In the genomic region with DNA sequence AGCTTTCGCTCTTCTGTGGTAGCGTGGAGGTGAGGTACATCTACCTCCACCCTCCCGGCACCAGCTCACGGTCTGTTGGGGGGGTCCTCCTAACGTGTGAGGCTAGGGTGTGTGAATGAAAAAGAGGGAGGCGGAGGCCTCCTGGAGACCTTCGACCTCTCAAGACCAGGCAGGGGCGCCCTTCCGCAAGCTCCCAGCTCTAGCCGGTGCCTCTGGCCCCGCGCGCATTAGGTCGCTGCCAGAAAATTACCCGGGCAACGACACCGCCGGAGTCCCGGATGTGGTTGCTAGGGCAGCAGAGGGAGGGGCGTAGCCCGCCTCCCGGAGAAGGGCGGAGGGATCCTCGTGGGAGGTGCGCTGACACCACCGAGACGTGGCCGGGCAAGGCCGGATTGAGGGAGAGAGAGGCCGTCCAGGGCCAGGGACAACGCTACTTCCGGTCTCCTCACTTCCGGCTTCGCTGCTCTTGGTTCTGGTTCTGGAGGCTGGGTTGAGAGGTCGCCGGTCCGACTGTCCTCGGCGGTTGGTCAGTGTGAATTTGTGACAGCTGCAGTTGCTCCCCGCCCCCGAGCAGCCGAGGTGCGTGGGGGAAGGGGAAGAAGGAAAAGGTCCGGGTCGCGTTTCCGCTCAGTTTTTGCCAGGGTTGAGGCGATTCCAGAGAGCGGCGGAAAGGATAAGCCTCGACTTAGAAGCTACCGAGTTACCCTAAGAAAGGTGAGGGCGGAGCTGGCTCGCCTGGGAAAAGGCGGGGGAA, we compare ENCODE assay signal across 8 cellular contexts. TPM values are rescaled to one million over a fixed set of nuclear protein-coding genes. Genes with fewer than 3 reads are reported as not detected.
DNase-seq lines count a peak whose midpoint lies in the region; ATAC-seq, FAIRE-seq and TF ChIP-seq lines count a peak whose summit lies in the region.

A gene with protein sequence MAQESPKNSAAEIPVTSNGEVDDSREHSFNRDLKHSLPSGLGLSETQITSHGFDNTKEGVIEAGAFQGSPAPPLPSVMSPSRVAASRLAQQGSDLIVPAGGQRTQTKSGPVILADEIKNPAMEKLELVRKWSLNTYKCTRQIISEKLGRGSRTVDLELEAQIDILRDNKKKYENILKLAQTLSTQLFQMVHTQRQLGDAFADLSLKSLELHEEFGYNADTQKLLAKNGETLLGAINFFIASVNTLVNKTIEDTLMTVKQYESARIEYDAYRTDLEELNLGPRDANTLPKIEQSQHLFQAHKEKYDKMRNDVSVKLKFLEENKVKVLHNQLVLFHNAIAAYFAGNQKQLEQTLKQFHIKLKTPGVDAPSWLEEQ (plus strand): TSS at position 442 of the 754 bp plus-strand sequence. CDS start 49,680 bp downstream, outside the sequence.
Gene TIGD4, minus strand, starts transcription at position 218 of the 754 bp plus-strand sequence. CDS start 8,726 bp downstream, outside the sequence.

- peak within 1 kb of the TSS; percentile 87 to 99 (median 97) for H3K27ac Mint-ChIP-seq in naive thymus-derived CD8-positive, alpha-beta T cell

- H3K4me3 ChIP-seq in Karpas-422 (ENCODE audit: low read length) (peak within 1 kb of the TSS; percentile 92), fibroblast of mammary gland (ENCODE audit: control insufficient read depth, low read depth, low read length) (peak within 1 kb of the TSS; percentile 84)

- no peaks in the 10 kb centered on the region for H3K27me3 ChIP-seq in Karpas-422 (ENCODE audit: low read length)

- H3K27ac ChIP-seq in Karpas-422 (ENCODE audit: low read length): peak within 1 kb of the TSS; percentile 42

- H3K9me2 ChIP-seq in Karpas-422 (replicated peaks; ENCODE audit: insufficient read depth, low read length): no peaks in the 10 kb centered on the region

- DNase-seq in Daoy (ENCODE audit: low read depth): peak; percentile 94
- DNase-seq in Karpas-422: peak; percentile 99
- DNase-seq in RCC 7860 (ENCODE audit: low spot score): peak; percentile 83
- DNase-seq in activated T-helper 1 cell treated with anti-CD3 and anti-CD28 coated beads, Interleukin-2, amount 50 U/mL, for 16 hours (ENCODE audit: low read depth in 1 of 2, low spot score in 1 of 2): peak; percentile 88 to 89
- DNase-seq in fibroblast of mammary gland (ENCODE audit: low read depth): peak; percentile 96
- DNase-seq in naive thymus-derived CD8-positive, alpha-beta T cell: peak; percentile 82 to 96 (median 93)
- peak; percentile 86 to 92 (median 90) for DNase-seq in stimulated activated naive CD4-positive, alpha-beta T cell (lab: John Stamatoyannopoulos, UW)

- H3K9ac ChIP-seq in Karpas-422 (ENCODE audit: low read length): peak within 1 kb of the TSS; percentile 87

- TF ChIP-seq CTCF in fibroblast of mammary gland (conservative IDR thresholded peaks at IDR 0.05; ENCODE audit: control insufficient read depth, insufficient read depth, low read depth, low read length): peak; percentile 3

- H3K4me1 ChIP-seq in Karpas-422 (ENCODE audit: low read length): peaks cover 52% of the 10 kb centered on the region

- no peaks in the 10 kb centered on the region for H3K9me3 Mint-ChIP-seq in naive thymus-derived CD8-positive, alpha-beta T cell

- H3K27me3 Mint-ChIP-seq in naive thymus-derived CD8-positive, alpha-beta T cell: peaks cover 0 to 12% (median 3%) of the 10 kb centered on the region in 5 donors

- no peaks in the 10 kb centered on the region for H3K36me3 Mint-ChIP-seq in naive thymus-derived CD8-positive, alpha-beta T cell

- peaks cover 54% of the 10 kb centered on the region for H3K79me2 ChIP-seq in Karpas-422 (ENCODE audit: low read length)

- POLR2A ChIA-PET in naive thymus-derived CD8-positive, alpha-beta T cell (lab: Charles Lee): interaction anchor here (0.8 to 2.6 kb wide), 8 partner anchors 8 to 1681 kb away, joined by 3 to 13 read pairs (median 4); partner anchors contain the start of genes FBXW7, GATB and TMEM154

- H4K20me1 ChIP-seq in Karpas-422 (ENCODE audit: insufficient read depth, low read depth, low read length): peaks cover 18% of the 10 kb centered on the region; the same call in 1 of the 2 replicates

- peak; percentile 92 for ATAC-seq in GM21825 (IDR thresholded peaks at IDR 0.05; ENCODE audit: unreplicated experiment)
- peak; percentile 83 to 85 for ATAC-seq in naive thymus-derived CD8-positive, alpha-beta T cell

- no peaks in the 10 kb centered on the region for H3K36me3 ChIP-seq in Karpas-422 (ENCODE audit: insufficient read depth, low read length)

- peak within 1 kb of the TSS; percentile 88 for H2AFZ ChIP-seq in Karpas-422 (ENCODE audit: low read length)

- H3K9me3 ChIP-seq in Karpas-422 (ENCODE audit: low read length): no peaks in the 10 kb centered on the region

- peak within 1 kb of the TSS; percentile 92 to 100 (median 99) for H3K4me3 Mint-ChIP-seq in naive thymus-derived CD8-positive, alpha-beta T cell

- FAIRE-seq in RCC 7860 (lab: Jason Lieb, UNC): peak; percentile 52

- H3K4me1 Mint-ChIP-seq in naive thymus-derived CD8-positive, alpha-beta T cell: peaks cover 18 to 56% (median 48%) of the 10 kb centered on the region in 4 donors

- peak within 1 kb of the TSS; percentile 85 for H3K4me2 ChIP-seq in Karpas-422 (ENCODE audit: low read depth, low read length, poor library complexity, severe bottlenecking)

RNA-seq across cellular contexts. Expression of the first gene that starts in this region (rescaled TPM):
- 20.7 and 27.5 TPM in 2 replicates for total RNA-seq in Daoy (2014; rRNA removed; shearing (Covaris generic))
- 81.7 and 90.2 TPM in 2 replicates for total RNA-seq in Karpas-422 (2014; rRNA removed; shearing (Covaris generic); ENCODE audit: low replicate concordance)
- 10 to 100 TPM; 11.3 to 14.5 TPM for total RNA-seq in naive thymus-derived CD8-positive, alpha-beta T cell
- polyA plus RNA-seq in naive thymus-derived CD8-positive, alpha-beta T cell: 10 to 100 TPM; 12.2 to 21.3 (median 17.9) TPM

RNA-seq across cellular contexts. Expression of gene TIGD4, which starts in this region (rescaled TPM):
- 0.11 TPM in 1 of 2 replicates, not detected in the other for total RNA-seq in Daoy (2014; rRNA removed; shearing (Covaris generic))
- total RNA-seq in Karpas-422 (2014; rRNA removed; shearing (Covaris generic); ENCODE audit: low replicate concordance): 3.1 TPM in 1 of 2 replicates, not detected in the other
- under 1 TPM; 0.36 to 0.47 TPM for total RNA-seq in naive thymus-derived CD8-positive, alpha-beta T cell
- under 1 TPM in 1 of 3 donors, not detected in 2; 0.12 TPM for polyA plus RNA-seq in naive thymus-derived CD8-positive, alpha-beta T cell

Comparison
In these comparisons a context has a peak if more than half of its experiments do, and no peak if none do; other contexts are left out.
1. Peak in every context shown above with its lines: DNase-seq, ATAC-seq, H3K4me3 ChIP-seq and H3K27ac ChIP-seq.